8 cellular contexts compared by ENCODE assay signal in the genomic region with DNA sequence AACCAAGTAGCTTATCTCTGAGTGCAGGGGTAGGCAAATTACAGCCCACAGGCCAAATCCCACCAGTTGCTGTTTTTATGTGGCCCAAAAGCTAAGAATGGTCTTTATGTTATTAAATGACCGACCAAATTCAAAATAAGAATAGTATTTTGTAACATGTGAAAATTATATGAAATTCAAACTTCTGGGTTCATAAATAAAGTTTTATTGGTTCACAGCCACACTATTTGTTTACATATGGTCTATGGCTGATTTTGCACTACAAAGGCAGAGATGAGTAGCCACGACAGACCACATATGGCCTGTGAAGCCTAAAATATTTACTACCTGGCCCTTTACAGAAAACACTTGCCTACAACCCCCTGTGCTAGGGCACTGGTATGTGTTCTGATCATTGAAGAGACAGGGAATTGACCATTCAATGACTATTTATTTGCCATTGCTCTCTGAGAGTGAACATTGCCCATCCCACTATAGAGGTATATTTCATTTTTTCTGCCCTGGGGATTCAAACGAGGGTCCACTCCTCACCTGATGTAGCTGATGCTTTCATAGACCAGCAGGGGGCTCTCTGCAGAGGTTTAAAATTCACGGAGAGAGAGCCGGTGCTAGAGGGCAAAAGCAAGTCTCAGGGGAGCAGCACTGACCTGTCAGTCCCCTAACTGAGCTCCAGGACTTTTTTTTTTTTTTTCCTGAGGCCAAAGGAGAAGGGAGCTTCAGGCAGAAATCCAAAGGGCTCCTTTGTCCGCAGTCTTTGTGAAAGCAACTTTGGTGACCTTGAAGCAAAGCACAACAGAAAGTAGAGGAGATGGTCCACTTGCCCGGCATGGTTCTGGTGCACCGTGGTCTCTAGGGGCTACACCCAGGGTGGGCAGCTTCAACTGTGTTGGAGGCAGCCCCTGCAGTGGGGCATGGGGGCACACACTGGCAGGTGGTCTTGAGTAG. TPM values are rescaled to one million over a fixed set of nuclear protein-coding genes. Genes with fewer than 3 reads are reported as not detected.
DNase-seq lines count a peak whose midpoint lies in the region; ATAC-seq, FAIRE-seq and TF ChIP-seq lines count a peak whose summit lies in the region.

No MANE protein-coding gene starts in this region.

- TF ChIP-seq POLR2A in K562 (conservative IDR thresholded peaks at IDR 0.05): no peak

- no peak overlapping the region for H3K9ac ChIP-seq in Loucy (ENCODE audit: low read depth, low read length, poor library complexity, severe bottlenecking)
- H3K9ac ChIP-seq in K562 (ENCODE audit: insufficient read depth in 1 of 2, low read depth in 2 of 2, low read length in 2 of 2): no peak overlapping the region

- DNase-seq in NCI-H1417 (lab: John Stamatoyannopoulos, UW) (peak; percentile 20 to 72 (median 44)), NCI-H1417 treated with DMSO at 0.1 percent for 48 hours (lab: John Stamatoyannopoulos, UW) (no peak), SK-N-DZ (ENCODE audit: low spot score) (peak; percentile 66), K562 (ENCODE audit: extremely low read depth in 1 of 4, low spot score in 3 of 4) (peak; percentile 68 to 74 (median 70)), kidney tubule cell (ENCODE audit: low spot score) (peak; percentile 44), superior temporal gyrus (ENCODE audit: extremely low spot score) (peak; percentile 59)

- WGBS in K562 (ENCODE audit: insufficient coverage, low coverage, missing lambda C conversion rate): 1% methylated on average over 8 of the region's 8 CpGs

- in situ Hi-C loops in K562 (cut with MboI): no loop called here

- no peaks in the 10 kb centered on the region for H3K9me2 ChIP-seq in Loucy (replicated peaks; ENCODE audit: low read depth, low read length)

- H3K27me3 ChIP-seq in Loucy (ENCODE audit: insufficient read depth, low read length, poor library complexity, severe bottlenecking): no peaks in the 10 kb centered on the region
- peaks cover 51 to 66% of the 10 kb centered on the region in 2 experiments for H3K27me3 ChIP-seq in K562 (ENCODE audit: control insufficient read depth in 2 of 2, insufficient read depth in 2 of 2, low read length in 2 of 2)

- H3K4me1 ChIP-seq in Loucy (ENCODE audit: insufficient read depth, low read length, poor library complexity, severe bottlenecking) (no peaks in the 10 kb centered on the region), K562 (replicated peaks in 1 of 2; ENCODE audit: control insufficient read depth in 2 of 2, insufficient read depth in 2 of 2, low read length in 2 of 2) (peaks cover 0 to 4% of the 10 kb centered on the region in 2 experiments; a peak in 2 of 5 replicates)

- H3K36me3 ChIP-seq in Loucy (ENCODE audit: insufficient read depth, low read length) (no peaks in the 10 kb centered on the region), K562 (ENCODE audit: control insufficient read depth, insufficient read depth, low read length) (no peaks in the 10 kb centered on the region)

- no peaks in the 10 kb centered on the region for H3K79me2 ChIP-seq in Loucy (ENCODE audit: insufficient read depth, low read length)
- no peaks in the 10 kb centered on the region for H3K79me2 ChIP-seq in K562 (ENCODE audit: control insufficient read depth, insufficient read depth, low read length)

- TF ChIP-seq CTCF in Loucy (conservative IDR thresholded peaks at IDR 0.05; ENCODE audit: low read length): peak; percentile 87
- peak; percentile 78 to 86 (median 80) for TF ChIP-seq CTCF in K562 (IDR thresholded peaks at IDR 0.05 in 2 of 3, conservative IDR thresholded peaks at IDR 0.05 in 1 of 3; ENCODE audit: insufficient read depth in 2 of 3, low read depth in 1 of 3, low read length in 3 of 3)

- no peaks in the 10 kb centered on the region for H4K20me1 ChIP-seq in Loucy (ENCODE audit: insufficient read depth, low read length, poor library complexity, severe bottlenecking)
- 0 out of 2 replicates have a peak, but pooled peaks cover 5% of the 10 kb centered on the region for H4K20me1 ChIP-seq in K562 (replicated peaks; ENCODE audit: control insufficient read depth, insufficient read depth, low read length)

- ATAC-seq in K562 (peak; percentile 90), GM21390 (IDR thresholded peaks at IDR 0.05; ENCODE audit: unreplicated experiment) (no peak)

- peak overlapping the region; percentile 2; the same call in 1 of the 2 replicates for H2AFZ ChIP-seq in Loucy (ENCODE audit: low read length)
- no peak overlapping the region for H2AFZ ChIP-seq in K562 (ENCODE audit: low read depth, low read length)

- TF ChIP-seq RAD21 in K562 (CRISPR knock-in tag; conservative IDR thresholded peaks at IDR 0.05 in 1 of 2, IDR thresholded peaks at IDR 0.05 in 1 of 2): peak; percentile 42 to 55

- POLR2A ChIA-PET in K562 (lab: Yijun Ruan, JAX): interaction anchor here (0.5 to 2.1 kb wide), 6 partner anchors 11 to 624 kb away, joined by 3 to 6 read pairs (median 4); no protein-coding TSS in a partner anchor

- no TSS peak for BruUV-seq in K562 (replicated peaks; lab: Mats Ljungman, UMichigan)

- H3K4me2 ChIP-seq in Loucy (ENCODE audit: low read depth, low read length, poor library complexity, severe bottlenecking) (no peak overlapping the region), K562 (ENCODE audit: insufficient read depth, low read length) (no peak overlapping the region)

- no peaks in the 10 kb centered on the region for H3K9me1 ChIP-seq in K562 (ENCODE audit: control insufficient read depth, insufficient read depth, low read length)

- CTCF ChIA-PET in K562 (lab: Yijun Ruan, JAX; ENCODE audit: low intra/inter-chr PET ratio): interaction anchor here (0.5 to 1.7 kb wide), 5 partner anchors 79 to 934 kb away, joined by 3 to 12 read pairs (median 3); a partner anchor contains a TSS

- intact Hi-C loops in K562 (cut with micrococcal nuclease): loop anchor here (2.0 to 10.0 kb wide), 3 partner anchors 80 to 162 kb away; a partner anchor contains a TSS

- H3K27ac ChIP-seq in K562 (ENCODE audit: extremely low read depth, low read depth, low read length): no peak overlapping the region

- H3K9me3 ChIP-seq in Loucy (ENCODE audit: insufficient read depth, low read depth, low read length) (no peaks in the 10 kb centered on the region), K562 (replicated peaks; ENCODE audit: control insufficient read depth, insufficient read depth, low read depth, low read length) (no peaks in the 10 kb centered on the region)

- no peaks in the 10 kb centered on the region for H3F3A ChIP-seq in Loucy (ENCODE audit: low read depth)

- no peak for TF ChIP-seq EP300 in K562 (IDR thresholded peaks at IDR 0.05; ENCODE audit: low read length)

- H3K4me3 ChIP-seq in Loucy (ENCODE audit: low read length, poor library complexity, severe bottlenecking) (no peak overlapping the region), K562 (no peak overlapping the region)

- peak; percentile 86 for FAIRE-seq in K562 (lab: Jason Lieb, UNC)

RNA-seq across cellular contexts. Expression of a gene that starts 7.3 kb away (rescaled TPM):
- polyA plus RNA-seq in SK-N-DZ (2014; cell fraction: cytosol; rRNA removed): 60.1 and 64.1 TPM in 2 replicates
- 56.9 and 68.7 TPM in 2 replicates for polyA plus RNA-seq in SK-N-DZ (2014; cell fraction: nucleus; rRNA removed)
- total RNA-seq in K562 (2011; cell fraction: chromatin; rRNA removed; ENCODE audit: low replicate concordance): 189 and 334 TPM in 2 replicates
- total RNA-seq in K562 (2011; cell fraction: nucleolus; rRNA removed): 134 and 160 TPM in 2 replicates
- total RNA-seq in K562 (2011; cell fraction: nucleoplasm; rRNA removed): 181 and 229 TPM in 2 replicates
- total RNA-seq in K562 (2014; rRNA removed) (245 and 263 TPM in 2 replicates), K562 (2014; rRNA removed; fragmentation: Illumina TruSeq; extraction: Trizol) (343 and 388 TPM in 2 replicates), K562 (2015; rRNA removed; fragmentation: Illumina TruSeq; extraction: Trizol) (330 and 347 TPM in 2 replicates), K562 (2021) (145 and 156 TPM in 2 replicates)
- polyA plus RNA-seq in K562 (2011; rRNA removed) (132 and 165 TPM in 2 replicates), K562 (2014; fragmentation: Illumina TruSeq; extraction: Trizol) (253 and 318 TPM in 2 replicates), K562 (2014; fragmentation: Nextera tagmentation; extraction: Ambion mirVana) (100 to 1,000 TPM; 166 to 371 TPM), K562 (2014; rRNA removed) (205 and 232 TPM in 2 replicates)
- 37.0 and 52.4 TPM in 2 replicates for polyA plus RNA-seq in K562 (2011; cell fraction: cytosol; rRNA removed)
- 99.3 and 135 TPM in 2 replicates for polyA plus RNA-seq in K562 (2011; cell fraction: nucleus; rRNA removed)
- polyA plus RNA-seq in K562 (2012): 109 and 153 TPM in 2 replicates
- polyA minus RNA-seq in K562 (2011; rRNA and poly(A)+ RNA removed): 223 and 224 TPM in 2 replicates
- polyA minus RNA-seq in K562 (2011; cell fraction: cytosol; rRNA and poly(A)+ RNA removed): 118 and 127 TPM in 2 replicates
- polyA minus RNA-seq in K562 (2011; cell fraction: nucleus; rRNA and poly(A)+ RNA removed): 104 and 173 TPM in 2 replicates

RNA-seq across cellular contexts. Expression of a gene that starts 31.7 kb away (rescaled TPM):
- polyA plus RNA-seq in SK-N-DZ (2014; cell fraction: cytosol; rRNA removed): not detected in 2 replicates
- not detected in 2 replicates for polyA plus RNA-seq in SK-N-DZ (2014; cell fraction: nucleus; rRNA removed)
- not detected in 2 replicates for total RNA-seq in K562 (2011; cell fraction: chromatin; rRNA removed; ENCODE audit: low replicate concordance)
- not detected in 2 replicates for total RNA-seq in K562 (2011; cell fraction: nucleolus; rRNA removed)
- total RNA-seq in K562 (2011; cell fraction: nucleoplasm; rRNA removed): not detected in 2 replicates
- not detected in 2 replicates for total RNA-seq in K562 (2014; rRNA removed)
- total RNA-seq in K562 (2014; rRNA removed; fragmentation: Illumina TruSeq; extraction: Trizol): not detected in 2 replicates
- total RNA-seq in K562 (2015; rRNA removed; fragmentation: Illumina TruSeq; extraction: Trizol): not detected in 2 replicates
- total RNA-seq in K562 (2021): not detected in 2 replicates
- not detected in 2 replicates for polyA plus RNA-seq in K562 (2011; rRNA removed)
- polyA plus RNA-seq in K562 (2011; cell fraction: cytosol; rRNA removed): not detected in 2 replicates
- polyA plus RNA-seq in K562 (2011; cell fraction: nucleus; rRNA removed): not detected in 2 replicates
- polyA plus RNA-seq in K562 (2012): not detected in 2 replicates
- not detected in 2 replicates for polyA plus RNA-seq in K562 (2014; fragmentation: Illumina TruSeq; extraction: Trizol)
- polyA plus RNA-seq in K562 (2014; fragmentation: Nextera tagmentation; extraction: Ambion mirVana): not detected
- polyA plus RNA-seq in K562 (2014; rRNA removed): not detected in 2 replicates
- polyA minus RNA-seq in K562 (2011; rRNA and poly(A)+ RNA removed): not detected in 2 replicates
- polyA minus RNA-seq in K562 (2011; cell fraction: cytosol; rRNA and poly(A)+ RNA removed): not detected in 2 replicates
- polyA minus RNA-seq in K562 (2011; cell fraction: nucleus; rRNA and poly(A)+ RNA removed): not detected in 2 replicates

RNA-seq across cellular contexts. Expression of a gene that starts 46.3 kb away (rescaled TPM):
- polyA plus RNA-seq in SK-N-DZ (2014; cell fraction: cytosol; rRNA removed): 5.8 and 7.4 TPM in 2 replicates
- 13.8 and 13.9 TPM in 2 replicates for polyA plus RNA-seq in SK-N-DZ (2014; cell fraction: nucleus; rRNA removed)
- total RNA-seq in K562 (2011; cell fraction: chromatin; rRNA removed; ENCODE audit: low replicate concordance): 0.99 and 3.3 TPM in 2 replicates
- 1.7 and 2.8 TPM in 2 replicates for total RNA-seq in K562 (2011; cell fraction: nucleolus; rRNA removed)
- total RNA-seq in K562 (2011; cell fraction: nucleoplasm; rRNA removed): 1.6 and 3.2 TPM in 2 replicates
- total RNA-seq in K562 (2014; rRNA removed): 0.78 and 1.0 TPM in 2 replicates
- total RNA-seq in K562 (2014; rRNA removed; fragmentation: Illumina TruSeq; extraction: Trizol): 0.87 and 1.1 TPM in 2 replicates
- total RNA-seq in K562 (2015; rRNA removed; fragmentation: Illumina TruSeq; extraction: Trizol): 0.72 and 1.2 TPM in 2 replicates
- total RNA-seq in K562 (2021): 0.89 and 2.2 TPM in 2 replicates
- 1.0 and 1.2 TPM in 2 replicates for polyA plus RNA-seq in K562 (2011; rRNA removed)
- 0.91 and 1.5 TPM in 2 replicates for polyA plus RNA-seq in K562 (2011; cell fraction: cytosol; rRNA removed)
- 4.1 and 9.0 TPM in 2 replicates for polyA plus RNA-seq in K562 (2011; cell fraction: nucleus; rRNA removed)
- polyA plus RNA-seq in K562 (2012): 2.0 and 4.5 TPM in 2 replicates
- 1.3 and 1.7 TPM in 2 replicates for polyA plus RNA-seq in K562 (2014; fragmentation: Illumina TruSeq; extraction: Trizol)
- 1 to 10 TPM in 1 of 2 experiments, under 1 TPM in 1; 0.87 to 2.0 TPM for polyA plus RNA-seq in K562 (2014; fragmentation: Nextera tagmentation; extraction: Ambion mirVana)
- polyA plus RNA-seq in K562 (2014; rRNA removed): 1.5 and 5.6 TPM in 2 replicates
- polyA minus RNA-seq in K562 (2011; rRNA and poly(A)+ RNA removed): 0.48 and 0.84 TPM in 2 replicates
- 0.38 and 2.1 TPM in 2 replicates for polyA minus RNA-seq in K562 (2011; cell fraction: cytosol; rRNA and poly(A)+ RNA removed)
- 1.4 and 2.0 TPM in 2 replicates for polyA minus RNA-seq in K562 (2011; cell fraction: nucleus; rRNA and poly(A)+ RNA removed)

RNA-seq across cellular contexts. Expression of a gene that starts 48.9 kb away (rescaled TPM):
- 5.6 and 9.4 TPM in 2 replicates for polyA plus RNA-seq in SK-N-DZ (2014; cell fraction: cytosol; rRNA removed)
- polyA plus RNA-seq in SK-N-DZ (2014; cell fraction: nucleus; rRNA removed): 6.4 and 11.2 TPM in 2 replicates
- total RNA-seq in K562 (2011; cell fraction: chromatin; rRNA removed; ENCODE audit: low replicate concordance): 51.3 and 57.9 TPM in 2 replicates
- 47.7 and 48.7 TPM in 2 replicates for total RNA-seq in K562 (2011; cell fraction: nucleolus; rRNA removed)
- 49.1 and 51.2 TPM in 2 replicates for total RNA-seq in K562 (2011; cell fraction: nucleoplasm; rRNA removed)
- total RNA-seq in K562 (2014; rRNA removed) (25.7 and 25.9 TPM in 2 replicates), K562 (2014; rRNA removed; fragmentation: Illumina TruSeq; extraction: Trizol) (12.9 and 15.2 TPM in 2 replicates), K562 (2015; rRNA removed; fragmentation: Illumina TruSeq; extraction: Trizol) (15.3 and 16.6 TPM in 2 replicates), K562 (2021) (23.7 and 25.8 TPM in 2 replicates)
- polyA plus RNA-seq in K562 (2011; rRNA removed) (12.0 and 13.7 TPM in 2 replicates), K562 (2014; fragmentation: Illumina TruSeq; extraction: Trizol) (11.9 and 14.6 TPM in 2 replicates), K562 (2014; fragmentation: Nextera tagmentation; extraction: Ambion mirVana) (1 to 10 TPM; 2.9 TPM), K562 (2014; rRNA removed) (11.5 and 15.4 TPM in 2 replicates)
- 6.4 and 13.1 TPM in 2 replicates for polyA plus RNA-seq in K562 (2011; cell fraction: cytosol; rRNA removed)
- 14.2 and 17.2 TPM in 2 replicates for polyA plus RNA-seq in K562 (2011; cell fraction: nucleus; rRNA removed)
- 6.4 and 8.7 TPM in 2 replicates for polyA plus RNA-seq in K562 (2012)
- polyA minus RNA-seq in K562 (2011; rRNA and poly(A)+ RNA removed): 20.7 and 23.2 TPM in 2 replicates
- polyA minus RNA-seq in K562 (2011; cell fraction: cytosol; rRNA and poly(A)+ RNA removed): 11.4 and 12.1 TPM in 2 replicates
- 24.5 and 45.4 TPM in 2 replicates for polyA minus RNA-seq in K562 (2011; cell fraction: nucleus; rRNA and poly(A)+ RNA removed)
